8 cellular contexts compared by ENCODE assay signal in the genomic region with DNA sequence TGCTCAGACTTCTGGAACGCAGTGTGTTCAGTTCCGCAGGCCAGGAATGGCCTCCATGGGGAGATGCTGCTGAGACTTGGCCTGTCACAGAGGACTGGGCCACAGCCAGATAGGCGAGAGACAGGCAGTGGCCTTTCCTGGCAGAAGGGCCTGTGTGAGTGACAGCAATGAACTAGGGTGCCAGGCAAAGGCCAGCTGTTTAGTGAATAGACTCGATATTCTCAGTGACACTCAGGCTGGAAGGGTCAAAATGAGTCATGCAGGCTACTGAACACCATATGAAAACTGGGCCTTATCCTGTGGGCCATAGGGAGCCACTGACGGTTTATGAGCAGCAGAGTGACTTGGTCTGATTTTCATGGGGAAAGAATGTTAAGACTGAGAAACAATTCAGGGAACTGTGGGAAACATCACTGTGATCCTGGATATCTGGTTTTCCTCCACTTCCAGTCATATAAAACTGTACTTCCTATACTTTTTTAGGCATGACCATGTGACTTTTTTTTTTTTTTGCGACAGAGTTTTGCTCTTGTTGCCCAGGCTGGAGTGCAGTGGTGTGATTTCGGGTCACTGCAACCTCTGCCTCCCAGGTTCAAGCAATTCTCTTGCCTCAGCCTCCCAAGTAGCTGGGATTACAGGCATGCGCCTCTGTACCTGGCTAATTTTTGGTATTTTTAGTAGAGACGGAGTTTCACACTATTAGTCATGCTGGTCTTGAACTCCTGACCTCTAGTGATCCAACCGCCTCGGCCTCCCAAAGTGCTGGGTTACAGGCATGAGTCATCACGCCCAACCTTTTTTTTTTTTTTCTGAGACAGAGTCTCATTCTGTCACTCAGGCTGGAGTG. TPM values are rescaled to one million over a fixed set of nuclear protein-coding genes. Genes with fewer than 3 reads are reported as not detected.
DNase-seq lines count a peak whose midpoint lies in the region; ATAC-seq and TF ChIP-seq lines count a peak whose summit lies in the region.

No MANE protein-coding gene starts in this region.

- no peaks in the 10 kb centered on the region for H3K36me3 ChIP-seq in CD4-positive, CD25-positive, alpha-beta regulatory T cell (ENCODE audit: control insufficient read depth, insufficient read depth, low read length)
- no peaks in the 10 kb centered on the region for H3K36me3 ChIP-seq in mesendoderm (ENCODE audit: control insufficient read depth, insufficient read depth, low read length)
- no peaks in the 10 kb centered on the region for H3K36me3 ChIP-seq in suprapubic skin

- peaks cover 20% of the 10 kb centered on the region for H3K4me1 ChIP-seq in CD4-positive, CD25-positive, alpha-beta regulatory T cell (ENCODE audit: control insufficient read depth, insufficient read depth, low read length, poor library complexity, severe bottlenecking)
- H3K4me1 ChIP-seq in mesendoderm (ENCODE audit: control insufficient read depth, low read depth, low read length): no peaks in the 10 kb centered on the region
- H3K4me1 ChIP-seq in suprapubic skin: peaks cover 32% of the 10 kb centered on the region

- no peaks in the 10 kb centered on the region for H3K27me3 ChIP-seq in CD4-positive, CD25-positive, alpha-beta regulatory T cell (ENCODE audit: control insufficient read depth, insufficient read depth, low read length)
- H3K27me3 ChIP-seq in mesendoderm (ENCODE audit: insufficient read depth, low read length, poor library complexity) (no peaks in the 10 kb centered on the region), suprapubic skin (no peaks in the 10 kb centered on the region)

- TF ChIP-seq CTCF in coronary artery (IDR thresholded peaks at IDR 0.05) (no peak), suprapubic skin (IDR thresholded peaks at IDR 0.05) (no peak)

- H3K4me3 Mint-ChIP-seq in CD4-positive, CD25-positive, alpha-beta regulatory T cell: no peak overlapping the region

- no peak overlapping the region for H3K27ac ChIP-seq in CD4-positive, CD25-positive, alpha-beta regulatory T cell (ENCODE audit: insufficient read depth, low read length, poor library complexity, severe bottlenecking)
- H3K27ac ChIP-seq in coronary artery (peak overlapping the region; percentile 79 to 90), mesendoderm (ENCODE audit: low read depth, low read length) (no peak overlapping the region), suprapubic skin (peak overlapping the region; percentile 64)

- H4K8ac ChIP-seq in mesendoderm (ENCODE audit: low read depth, low read length): no peak overlapping the region

- peak; percentile 15 to 81 (median 16) for DNase-seq in CD4-positive, CD25-positive, alpha-beta regulatory T cell
- DNase-seq in T-helper 22 cell (ENCODE audit: low read depth): peak; percentile 21
- peak; percentile 92 for DNase-seq in coronary artery (ENCODE audit: low spot score)
- DNase-seq in mesendoderm: peak; percentile 71
- no peak for DNase-seq in suprapubic skin (ENCODE audit: low spot score in 2 of 2)
- no peak for DNase-seq in DMS79 treated with DMSO at 0.1 percent for 48 hours (lab: John Stamatoyannopoulos, UW)

- no peak overlapping the region for H3K23ac ChIP-seq in mesendoderm (ENCODE audit: low read length)

- WGBS in mesendoderm (ENCODE audit: extremely low coverage, insufficient coverage, low lambda C conversion rate): no CpG with 5 or more reads among the region's 12 CpGs
- WGBS in suprapubic skin: 37% methylated on average over 12 of the region's 12 CpGs

- no peak overlapping the region for H2AK5ac ChIP-seq in mesendoderm (ENCODE audit: low read length)

- H3K18ac ChIP-seq in mesendoderm (ENCODE audit: low read length): no peak overlapping the region

- H3K9me3 ChIP-seq in CD4-positive, CD25-positive, alpha-beta regulatory T cell (ENCODE audit: control insufficient read depth in 2 of 2, low read length in 2 of 2): no peaks in the 10 kb centered on the region
- no peaks in the 10 kb centered on the region for H3K9me3 ChIP-seq in suprapubic skin

- no peak for TF ChIP-seq EP300 in suprapubic skin (IDR thresholded peaks at IDR 0.05)

- no peak overlapping the region for H3K4me3 ChIP-seq in CD4-positive, CD25-positive, alpha-beta regulatory T cell (ENCODE audit: low read depth, low read length)
- H3K4me3 ChIP-seq in coronary artery: no peak overlapping the region
- no peak overlapping the region for H3K4me3 ChIP-seq in mesendoderm (ENCODE audit: low read length)
- H3K4me3 ChIP-seq in suprapubic skin: no peak overlapping the region

- peaks cover 4% of the 10 kb centered on the region for H3K27me3 Mint-ChIP-seq in CD4-positive, CD25-positive, alpha-beta regulatory T cell

- no peak overlapping the region for H3K56ac ChIP-seq in mesendoderm (ENCODE audit: low read length)

- H3K9ac ChIP-seq in mesendoderm (ENCODE audit: low read length): no peak overlapping the region

- H2BK15ac ChIP-seq in mesendoderm (replicated peaks; ENCODE audit: low read depth): no peak overlapping the region

- H3K9me3 Mint-ChIP-seq in CD4-positive, CD25-positive, alpha-beta regulatory T cell: peaks cover 0 to 2% (median 0%) of the 10 kb centered on the region in 7 donors

- peak overlapping the region in 2 of 3 donors; percentile 46 to 52 for H3K27ac Mint-ChIP-seq in CD4-positive, CD25-positive, alpha-beta regulatory T cell

- no peaks in the 10 kb centered on the region for H3K36me3 Mint-ChIP-seq in CD4-positive, CD25-positive, alpha-beta regulatory T cell

- H3K79me1 ChIP-seq in mesendoderm (ENCODE audit: low read length): no peaks in the 10 kb centered on the region

- ATAC-seq in CD4-positive, CD25-positive, alpha-beta regulatory T cell (ENCODE audit: low read depth in 2 of 2): peak; percentile 15 to 29
- ATAC-seq in GM19438 (IDR thresholded peaks at IDR 0.05; ENCODE audit: low read depth, unreplicated experiment): peak; percentile 66
- peak; percentile 76 for ATAC-seq in HG03432 (IDR thresholded peaks at IDR 0.05; ENCODE audit: unreplicated experiment)

- TF ChIP-seq POLR2A in suprapubic skin (IDR thresholded peaks at IDR 0.05): no peak

- H2BK5ac ChIP-seq in mesendoderm (ENCODE audit: low read length): no peak overlapping the region

- H3K4ac ChIP-seq in mesendoderm (ENCODE audit: low read depth, low read length): no peak overlapping the region

- H4K5ac ChIP-seq in mesendoderm (ENCODE audit: low read length): no peak overlapping the region

- peaks cover 5 to 18% (median 15%) of the 10 kb centered on the region in 4 donors for H3K4me1 Mint-ChIP-seq in CD4-positive, CD25-positive, alpha-beta regulatory T cell

- no peak overlapping the region for H3K4me2 ChIP-seq in mesendoderm (ENCODE audit: low read length)

- H3K79me2 ChIP-seq in mesendoderm (ENCODE audit: control insufficient read depth, insufficient read depth, low read length): no peaks in the 10 kb centered on the region

- H2BK120ac ChIP-seq in mesendoderm (ENCODE audit: low read depth, low read length): no peak overlapping the region

RNA-seq across cellular contexts. Expression of a gene that starts 5.2 kb away (rescaled TPM):
- total RNA-seq in CD4-positive, CD25-positive, alpha-beta regulatory T cell: 23.2 TPM
- 10 to 100 TPM; 37.3 to 44.4 (median 43.2) TPM for polyA plus RNA-seq in CD4-positive, CD25-positive, alpha-beta regulatory T cell
- 33.7 TPM for polyA plus RNA-seq in mesendoderm (2013, experiment 1 of 2)
- 32.5 TPM for polyA plus RNA-seq in mesendoderm (2013, experiment 2 of 2)
- total RNA-seq in suprapubic skin: 10 to 100 TPM; 12.2 to 19.2 (median 16.3) TPM

RNA-seq across cellular contexts. Expression of a gene that starts 43.7 kb away (rescaled TPM):
- total RNA-seq in CD4-positive, CD25-positive, alpha-beta regulatory T cell: not detected
- under 1 TPM in 1 of 4 donors, not detected in 3; 0.24 TPM for polyA plus RNA-seq in CD4-positive, CD25-positive, alpha-beta regulatory T cell
- 0.06 TPM for polyA plus RNA-seq in mesendoderm (2013, experiment 1 of 2)
- polyA plus RNA-seq in mesendoderm (2013, experiment 2 of 2): not detected
- 1 to 10 TPM in 1 of 4 donors, under 1 TPM in 1, not detected in 2; 0.64 to 2.3 TPM for total RNA-seq in suprapubic skin

Comparison
In these comparisons a context has a peak if more than half of its experiments do, and no peak if none do; other contexts are left out.
1. ATAC-seq: peak in every context shown above with its lines; median percentile 76 in HG03432; 66 in GM19438; 22 in CD4-positive, CD25-positive, alpha-beta regulatory T cell.
2. DNase-seq: peak in CD4-positive, CD25-positive, alpha-beta regulatory T cell (3 of 3), T-helper 22 cell (single experiment), coronary artery (single experiment) and mesendoderm (single experiment); none in suprapubic skin (0 of 2) and DMS79 treated with DMSO at 0.1 percent for 48 hours (single experiment).
3. H3K27ac ChIP-seq: peak in coronary artery (2 of 2) and suprapubic skin (single experiment); none in CD4-positive, CD25-positive, alpha-beta regulatory T cell (single experiment) and mesendoderm (single experiment).